Comparison of ENCODE assay signal across 18 cellular contexts in genomic region chr3:59970796-59971195, GRCh38.
"Had no signal": no experiment of that assay in that cellular context is flagged by ENCODE, and none has a peak within 500 bp of the region (broad histone marks: within the 10 kb centered on the region; RNA-seq: fewer than 3 reads in every experiment).

No MANE protein-coding gene starts in this region.

- ATAC-seq: foreskin keratinocyte, gastroesophageal sphincter, left lung, lower lobe of right lung, mucosa of descending colon had no signal

- H3K4me1 ChIP-seq: esophagus muscularis mucosa, foreskin keratinocyte, gastroesophageal sphincter, heart right ventricle, left lung, lower lobe of right lung had no signal

- H3K4me3 ChIP-seq: coronary artery, dorsolateral prefrontal cortex, esophagus muscularis mucosa, gastroesophageal sphincter, heart right ventricle, left lung, lower lobe of right lung, mucosa of descending colon had no signal

- DNase-seq: dermis blood vessel endothelial cell; dorsolateral prefrontal cortex; effector CD4-positive, alpha-beta T cell; effector memory CD4-positive, alpha-beta T cell; foreskin keratinocyte; head of caudate nucleus; heart right ventricle; hippocampal formation; left cardiac atrium; left lung; lower lobe of right lung; mesenchymal stem cell; mucosa of descending colon; naive B cell had no signal

- H3K27ac Mint-ChIP-seq: mesothelial cell of epicardium, naive B cell had no signal

- H3K36me3 Mint-ChIP-seq: mesothelial cell of epicardium had no signal

- H3K4me3 Mint-ChIP-seq: mesothelial cell of epicardium, naive B cell had no signal

- H3K4me1 Mint-ChIP-seq: mesothelial cell of epicardium, naive B cell had no signal

- H3K27me3 Mint-ChIP-seq: naive B cell had no signal

- H3K27ac ChIP-seq: coronary artery, dorsolateral prefrontal cortex, esophagus muscularis mucosa, foreskin keratinocyte, gastroesophageal sphincter, left lung, lower lobe of right lung had no signal

- H3K9me3 ChIP-seq: esophagus muscularis mucosa, gastroesophageal sphincter, heart right ventricle, left lung, lower lobe of right lung, mucosa of descending colon had no signal

- H3K27me3 ChIP-seq: dorsolateral prefrontal cortex, esophagus muscularis mucosa, foreskin keratinocyte, gastroesophageal sphincter, heart right ventricle, left lung had no signal
